10 cellular contexts compared by ENCODE assay signal in the genomic region with DNA sequence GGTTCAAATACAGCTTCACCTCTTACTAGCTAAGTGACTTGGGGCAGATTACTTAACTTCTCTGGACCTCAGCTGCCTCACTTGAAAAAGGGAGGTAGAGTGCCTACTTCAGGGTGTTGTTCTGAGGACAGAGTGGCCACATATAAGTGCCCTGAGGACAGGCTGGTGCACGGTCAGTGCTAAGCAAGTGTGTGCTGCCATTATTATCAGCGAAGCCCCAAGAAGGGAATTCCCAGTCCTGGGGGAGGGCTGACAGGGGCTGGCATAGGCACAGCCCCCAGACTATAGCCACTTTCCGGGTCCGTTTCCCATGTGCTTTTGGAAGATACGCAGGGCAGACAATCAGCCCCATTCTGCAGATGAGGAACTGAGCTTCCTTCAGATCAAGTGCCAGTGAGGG. TPM values are rescaled to one million over a fixed set of nuclear protein-coding genes. Genes with fewer than 3 reads are reported as not detected.
DNase-seq lines count a peak whose midpoint lies in the region; ATAC-seq and TF ChIP-seq lines count a peak whose summit lies in the region.
"Had no signal": no experiment of that assay in that cellular context is flagged by ENCODE, and none has a peak within 500 bp of the region (broad histone marks: within the 10 kb centered on the region; RNA-seq: fewer than 3 reads in every experiment).

No MANE protein-coding gene starts in this region.

- no peak overlapping the region for H2AFZ ChIP-seq in fibroblast of lung (ENCODE audit: low read length)

- H3K4me1 ChIP-seq in SJSA1 (replicated peaks) (peaks cover 47% of the 10 kb centered on the region), fibroblast of lung (ENCODE audit: control insufficient read depth, extremely low read depth, insufficient read depth, low read length) (peaks cover 21% of the 10 kb centered on the region), psoas muscle (peaks cover 60% of the 10 kb centered on the region)

- peaks cover 2% of the 10 kb centered on the region for H4K20me1 ChIP-seq in fibroblast of lung (ENCODE audit: control insufficient read depth, extremely low read depth, insufficient read depth, low read length)

- in situ Hi-C loops in G401 (cut with HindIII; ENCODE audit: low sequenced_read_pairs), result loop anchor here (25.0 kb wide), 1 partner anchor 90 kb away; the partner anchor contains the start of genes PLSCR3 and TNK1

- TF ChIP-seq CTCF in CD14-positive monocyte (IDR thresholded peaks at IDR 0.05) (no peak), fibroblast of lung (conservative IDR thresholded peaks at IDR 0.05 in 1 of 2, IDR thresholded peaks at IDR 0.05 in 1 of 2; ENCODE audit: low read depth in 1 of 2, low read length in 2 of 2) (no peak), psoas muscle (IDR thresholded peaks at IDR 0.05) (no peak)

- peak overlapping the region; percentile 54 for H3K9ac ChIP-seq in fibroblast of lung (ENCODE audit: insufficient read depth, low read length)

- H3K9me3 ChIP-seq in SJSA1 (replicated peaks) (no peaks in the 10 kb centered on the region), fibroblast of lung (ENCODE audit: control insufficient read depth, insufficient read depth, low read depth, low read length) (no peaks in the 10 kb centered on the region), psoas muscle (no peaks in the 10 kb centered on the region)

- peak overlapping the region; percentile 96; the same call in 1 of the 2 replicates for H3K27ac ChIP-seq in SJSA1
- H3K27ac ChIP-seq in fibroblast of lung (ENCODE audit: insufficient read depth, low read length), result peak overlapping the region; percentile 91
- peak overlapping the region; percentile 99 for H3K27ac ChIP-seq in psoas muscle

- H3K4me3 Mint-ChIP-seq in CD14-positive monocyte, result peak overlapping the region in 1 of 2 donors; percentile 93

- DNase-seq in CD14-positive monocyte (ENCODE audit: low spot score), result no peak
- DNase-seq in SJSA1 (ENCODE audit: low read depth in 1 of 2, low spot score in 2 of 2), result no peak
- no peak for DNase-seq in fibroblast of lung (ENCODE audit: low read depth in 2 of 2)
- no peak for DNase-seq in psoas muscle
- no peak for DNase-seq in dedifferentiated amniotic fluid mesenchymal stem cell (ENCODE audit: extremely low spot score)
- no peak for DNase-seq in hypothalamus (lab: John Stamatoyannopoulos, UW)
- no peak for DNase-seq in G401 (ENCODE audit: low spot score)
- DNase-seq: NCI-H2081 had no signal

- ATAC-seq in psoas muscle (no peak), GM21381 (IDR thresholded peaks at IDR 0.05; ENCODE audit: unreplicated experiment) (no peak)

- intact Hi-C loops in CD14-positive monocyte (cut with micrococcal nuclease) (no loop called here), psoas muscle (cut with DNase I) (no loop called here)

- no peak overlapping the region; the same call in 1 of the 2 replicates for H3K4me3 ChIP-seq in SJSA1
- peak overlapping the region; percentile 30 to 91 (median 75) for H3K4me3 ChIP-seq in fibroblast of lung (replicated peaks in 1 of 4; ENCODE audit: control extremely low read depth in 1 of 4, insufficient read depth in 1 of 4, low read depth in 3 of 4, low read length in 4 of 4)
- peak overlapping the region; percentile 97 for H3K4me3 ChIP-seq in psoas muscle

- WGBS in psoas muscle, 3 donors, result 68 to 86% (median 71%) methylated on average over 5 of the region's 5 CpGs

- peak overlapping the region in 6 of 7 donors; percentile 69 to 96 (median 84) for H3K27ac Mint-ChIP-seq in CD14-positive monocyte

- peaks cover 5 to 7% of the 10 kb centered on the region in 2 donors for H3K36me3 Mint-ChIP-seq in CD14-positive monocyte

- peaks cover 9% of the 10 kb centered on the region for H3K36me3 ChIP-seq in SJSA1
- H3K36me3 ChIP-seq in fibroblast of lung (ENCODE audit: control insufficient read depth, insufficient read depth, low read length), result peaks cover 2% of the 10 kb centered on the region
- no peaks in the 10 kb centered on the region for H3K36me3 ChIP-seq in psoas muscle (ENCODE audit: insufficient read depth in 1 of 2, low read depth in 1 of 2)

- no peaks in the 10 kb centered on the region for H3K27me3 ChIP-seq in SJSA1 (replicated peaks)
- no peaks in the 10 kb centered on the region for H3K27me3 ChIP-seq in fibroblast of lung (ENCODE audit: control insufficient read depth, insufficient read depth, low read length)
- no peaks in the 10 kb centered on the region for H3K27me3 ChIP-seq in psoas muscle (ENCODE audit: insufficient read depth in 3 of 3, low read length in 2 of 3)

- peaks cover 0 to 3% (median 1%) of the 10 kb centered on the region in 3 donors for H3K27me3 Mint-ChIP-seq in CD14-positive monocyte (ENCODE audit: low read depth in 3 of 3)

- H3K4me2 ChIP-seq in fibroblast of lung (ENCODE audit: extremely low read depth, insufficient read depth, low read length), result peak overlapping the region; percentile 90

- peaks cover 73% of the 10 kb centered on the region for H3K79me2 ChIP-seq in fibroblast of lung (ENCODE audit: control insufficient read depth, insufficient read depth, low read length)

- H3K9me3 Mint-ChIP-seq in CD14-positive monocyte, result peaks cover 0 to 2% (median 0%) of the 10 kb centered on the region in 7 donors

- H3K4me1 Mint-ChIP-seq in CD14-positive monocyte, result peaks cover 65% of the 10 kb centered on the region

RNA-seq across cellular contexts. Expression of gene ZBTB4, which starts 2.5 kb away (rescaled TPM):
- 1 to 10 TPM; 3.4 to 4.4 TPM for polyA plus RNA-seq in CD14-positive monocyte
- total RNA-seq in SJSA1 (2014; rRNA removed; shearing (Covaris generic)), result 13.8 and 19.9 TPM in 2 replicates
- total RNA-seq in fibroblast of lung, result 16.4 and 29.9 TPM in 2 replicates
- 21.3 and 22.3 TPM in 2 replicates for polyA plus RNA-seq in fibroblast of lung
- polyA plus RNA-seq in fibroblast of lung (2012), result 37.4 and 43.3 TPM in 2 replicates
- 74.3 and 81.7 TPM in 2 replicates for polyA minus RNA-seq in fibroblast of lung (ENCODE audit: low replicate concordance)
- total RNA-seq in psoas muscle, result 10 to 100 TPM; 29.3 to 43.2 (median 35.5) TPM
- 10 to 100 TPM; 10.3 to 20.2 (median 13.5) TPM for polyA plus RNA-seq in psoas muscle
- total RNA-seq in G401 (2014; rRNA removed; shearing (Covaris generic)), result 4.1 and 4.4 TPM in 2 replicates

RNA-seq across cellular contexts. Expression of gene SLC35G6, which starts 4.3 kb away (rescaled TPM):
- not detected for polyA plus RNA-seq in CD14-positive monocyte
- not detected in 2 replicates for total RNA-seq in SJSA1 (2014; rRNA removed; shearing (Covaris generic))
- total RNA-seq in fibroblast of lung, result not detected in 2 replicates
- polyA plus RNA-seq in fibroblast of lung, result not detected in 2 replicates
- not detected in 2 replicates for polyA plus RNA-seq in fibroblast of lung (2012)
- not detected in 2 replicates for polyA minus RNA-seq in fibroblast of lung (ENCODE audit: low replicate concordance)
- not detected for total RNA-seq in psoas muscle
- polyA plus RNA-seq in psoas muscle, result under 1 TPM in 1 of 3 donors, not detected in 2; 0.05 TPM
- total RNA-seq in G401 (2014; rRNA removed; shearing (Covaris generic)), result not detected in 2 replicates
- total RNA-seq: mononuclear cell had no signal

RNA-seq across cellular contexts. Expression of gene POLR2A, which starts 7.2 kb away (rescaled TPM):
- polyA plus RNA-seq in CD14-positive monocyte (10 to 100 TPM; 12.1 to 25.4 TPM), fibroblast of lung (6.8 and 7.1 TPM in 2 replicates), psoas muscle (10 to 100 TPM in 2 of 3 donors, 1 to 10 TPM in 1; 8.0 to 68.7 (median 15.0) TPM)
- total RNA-seq in SJSA1 (2014; rRNA removed; shearing (Covaris generic)), result 17.5 and 29.3 TPM in 2 replicates
- total RNA-seq in fibroblast of lung (60.1 and 75.8 TPM in 2 replicates), psoas muscle (10 to 100 TPM; 42.7 to 74.3 (median 56.9) TPM)
- 56.0 and 62.6 TPM in 2 replicates for polyA plus RNA-seq in fibroblast of lung (2012)
- 232 and 413 TPM in 2 replicates for polyA minus RNA-seq in fibroblast of lung (ENCODE audit: low replicate concordance)
- 52.7 and 52.8 TPM in 2 replicates for total RNA-seq in G401 (2014; rRNA removed; shearing (Covaris generic))

RNA-seq across cellular contexts. Expression of gene CHRNB1, which starts 32.1 kb away (rescaled TPM):
- polyA plus RNA-seq in CD14-positive monocyte, result 10 to 100 TPM; 14.7 to 15.7 TPM
- 3.9 and 14.7 TPM in 2 replicates for total RNA-seq in SJSA1 (2014; rRNA removed; shearing (Covaris generic))
- 5.6 and 12.2 TPM in 2 replicates for total RNA-seq in fibroblast of lung
- polyA plus RNA-seq in fibroblast of lung, result 6.3 and 9.2 TPM in 2 replicates
- polyA plus RNA-seq in fibroblast of lung (2012), result 4.4 and 7.1 TPM in 2 replicates
- polyA minus RNA-seq in fibroblast of lung (ENCODE audit: low replicate concordance), result 7.1 and 8.8 TPM in 2 replicates
- 100 to 1,000 TPM; 107 to 190 (median 147) TPM for total RNA-seq in psoas muscle
- polyA plus RNA-seq in psoas muscle, result 100 to 1,000 TPM in 1 of 3 donors, 10 to 100 TPM in 2; 73.0 to 118 (median 91.7) TPM
- 7.6 and 24.0 TPM in 2 replicates for total RNA-seq in G401 (2014; rRNA removed; shearing (Covaris generic))

RNA-seq across cellular contexts. Expression of gene FGF11, which starts 37.6 kb away (rescaled TPM):
- polyA plus RNA-seq in CD14-positive monocyte (not detected), fibroblast of lung (0.43 and 0.87 TPM in 2 replicates), psoas muscle (1 to 10 TPM; 2.0 to 4.4 (median 3.7) TPM)
- total RNA-seq in SJSA1 (2014; rRNA removed; shearing (Covaris generic)), result not detected in 2 replicates
- total RNA-seq in fibroblast of lung (0.33 and 1.3 TPM in 2 replicates), psoas muscle (10 to 100 TPM in 3 of 4 donors, 1 to 10 TPM in 1; 2.7 to 21.1 (median 10.1) TPM)
- 0.44 and 0.79 TPM in 2 replicates for polyA plus RNA-seq in fibroblast of lung (2012)
- polyA minus RNA-seq in fibroblast of lung (ENCODE audit: low replicate concordance), result 0.43 and 5.0 TPM in 2 replicates
- 20.4 and 24.2 TPM in 2 replicates for total RNA-seq in G401 (2014; rRNA removed; shearing (Covaris generic))
